In genomic region chr2:189163889-189164288, GRCh38 we compare ENCODE assay signal across 10 cellular contexts. TPM values are rescaled to one million over a fixed set of nuclear protein-coding genes. Genes with fewer than 3 reads are reported as not detected.
DNase-seq lines count a peak whose midpoint lies in the region; ATAC-seq, FAIRE-seq and TF ChIP-seq lines count a peak whose summit lies in the region.
"Had no signal": no experiment of that assay in that cellular context is flagged by ENCODE, and none has a peak within 500 bp of the region (broad histone marks: within the 10 kb centered on the region; RNA-seq: fewer than 3 reads in every experiment).

No MANE protein-coding gene starts in this region.

- no peak for FAIRE-seq in HepG2 (lab: Jason Lieb, UNC)

- H3K27me3 ChIP-seq in HepG2 (ENCODE audit: control insufficient read depth in 1 of 2, insufficient read depth in 2 of 2, low read length in 2 of 2): no peaks in the 10 kb centered on the region
- H3K27me3 ChIP-seq in thoracic aorta (replicated peaks; ENCODE audit: insufficient read depth): no peaks in the 10 kb centered on the region

- 22% methylated on average over 3 of the region's 3 CpGs for WGBS in HepG2 (ENCODE audit: low lambda C conversion rate)

- no peak for TF ChIP-seq RAD21 in HepG2 (CRISPR knock-in tag; IDR thresholded peaks at IDR 0.05)

- no peaks in the 10 kb centered on the region for H3K9me3 ChIP-seq in HepG2 (ENCODE audit: low read length)
- H3K9me3 ChIP-seq in thoracic aorta: no peaks in the 10 kb centered on the region

- H3K27ac Mint-ChIP-seq in HFFc6: peak overlapping the region; percentile 80

- ATAC-seq in HepG2: no peak
- ATAC-seq in thoracic aorta (ENCODE audit: insufficient number of reproducible peaks, low FRiP score, low read depth): no peak
- no peak for ATAC-seq in GM19328 (IDR thresholded peaks at IDR 0.05; ENCODE audit: unreplicated experiment)

- CTCF ChIA-PET in HepG2 (lab: Yijun Ruan, JAX; ENCODE audit: low intra/inter-chr PET ratio, low total read pairs): no interaction called here

- H3K36me3 Mint-ChIP-seq in HFFc6 (ENCODE audit: low read depth): peaks cover 34% of the 10 kb centered on the region

- in situ Hi-C loops in HepG2 (cut with HindIII; ENCODE audit: extremely low pct_ligation_motif_present, low pct_unique_long_range_greater_than_20kb): no loop called here

- H3K4me1 ChIP-seq in HepG2 (ENCODE audit: insufficient read depth, low read length) (0 out of 2 replicates have a peak, but pooled peaks cover 2% of the 10 kb centered on the region), thoracic aorta (ENCODE audit: control insufficient read depth in 1 of 2, low read depth in 2 of 2) (peaks cover 64 to 85% of the 10 kb centered on the region in 2 donors)

- no TSS peak for BruUV-seq in HepG2 (replicated peaks; lab: Mats Ljungman, UMichigan)

- TF ChIP-seq EP300 in HepG2 (IDR thresholded peaks at IDR 0.05; ENCODE audit: low read depth in 2 of 2, low read length in 2 of 2): no peak
- no peak for TF ChIP-seq EP300 in HepG2 (CRISPR knock-in tag; IDR thresholded peaks at IDR 0.05; ENCODE audit: borderline replicate concordance)

- H3K4me1 Mint-ChIP-seq in HFFc6 (ENCODE audit: low read depth): peaks cover 100% of the 10 kb centered on the region
- H3K4me1 Mint-ChIP-seq: central memory CD8-positive, alpha-beta T cell had no signal

- DNase-seq in HFFc6: peak; percentile 85
- peak; percentile 67 to 75 for DNase-seq in cardiac fibroblast (ENCODE audit: low read depth in 2 of 2)
- DNase-seq in HepG2 (ENCODE audit: low spot score): no peak
- no peak for DNase-seq in thoracic aorta (ENCODE audit: low spot score)
- no peak for DNase-seq in NCI-H345 treated with DMSO at 0.1 percent for 48 hours (lab: John Stamatoyannopoulos, UW; ENCODE audit: unreplicated experiment)
- DNase-seq in NCI-H1048 (lab: John Stamatoyannopoulos, UW): no peak
- no peak for DNase-seq in retina

- no peaks in the 10 kb centered on the region for H3K9me3 Mint-ChIP-seq in HFFc6
- H3K9me3 Mint-ChIP-seq: central memory CD8-positive, alpha-beta T cell had no signal

- H3K9ac ChIP-seq in HepG2 (ENCODE audit: insufficient read depth, low read depth, low read length): no peak overlapping the region

- H3K79me2 ChIP-seq in HepG2 (ENCODE audit: insufficient read depth, low read length): no peaks in the 10 kb centered on the region

- no peak for TF ChIP-seq CTCF in HFFc6 (IDR thresholded peaks at IDR 0.05)
- TF ChIP-seq CTCF in cardiac fibroblast (IDR thresholded peaks at IDR 0.05; ENCODE audit: low read depth, low read length): no peak
- TF ChIP-seq CTCF in HepG2 (CRISPR knock-in tag; IDR thresholded peaks at IDR 0.05): no peak
- no peak for TF ChIP-seq CTCF in thoracic aorta (IDR thresholded peaks at IDR 0.05)

- H3K27me3 Mint-ChIP-seq in HFFc6 (ENCODE audit: insufficient read depth): no peaks in the 10 kb centered on the region
- H3K27me3 Mint-ChIP-seq: central memory CD8-positive, alpha-beta T cell had no signal

- H3K36me3 ChIP-seq in HepG2 (replicated peaks in 1 of 2; ENCODE audit: control insufficient read depth in 1 of 2, insufficient read depth in 2 of 2, low read length in 2 of 2) (no peaks in the 10 kb centered on the region), thoracic aorta (no peaks in the 10 kb centered on the region)

- H3K4me2 ChIP-seq in HepG2 (ENCODE audit: low read depth, low read length): no peak overlapping the region

- POLR2A ChIA-PET in HepG2 (lab: Yijun Ruan, JAX): no interaction called here

- no peak overlapping the region for H3K4me3 ChIP-seq in cardiac fibroblast (replicated peaks in 1 of 2; ENCODE audit: low read depth in 2 of 2, low read length in 2 of 2)
- no peak overlapping the region for H3K4me3 ChIP-seq in HepG2 (replicated peaks in 1 of 3; ENCODE audit: insufficient read depth in 1 of 3, low read depth in 2 of 3, low read length in 3 of 3)
- H3K4me3 ChIP-seq in thoracic aorta: peak overlapping the region; percentile 4

- TF ChIP-seq POLR2A in HepG2 (IDR thresholded peaks at IDR 0.05; ENCODE audit: insufficient read depth in 1 of 2, low read depth in 2 of 2, low read length in 2 of 2): no peak

- intact Hi-C loops in HepG2 (cut with micrococcal nuclease; ENCODE audit: unreplicated experiment): no loop called here

- peak overlapping the region; percentile 61 for H3K4me3 Mint-ChIP-seq in HFFc6
- H3K4me3 Mint-ChIP-seq: central memory CD8-positive, alpha-beta T cell had no signal

- H4K20me1 ChIP-seq in HepG2 (ENCODE audit: insufficient read depth, low read length): no peaks in the 10 kb centered on the region

- peak overlapping the region; percentile 15 for H2AFZ ChIP-seq in HepG2 (ENCODE audit: low read length)

- H3K27ac ChIP-seq in HepG2 (ENCODE audit: extremely low read length, insufficient read depth, low read length) (no peak overlapping the region), thoracic aorta (peak overlapping the region; percentile 66 to 69)

TF ChIP-seq in HepG2, 621 proteins besides CTCF, POLR2A, EP300 and RAD21:
- TF ChIP-seq MAZ (IDR thresholded peaks at IDR 0.05; ENCODE audit: borderline replicate concordance, low read depth, low read length) (no peak), MAZ (CRISPR knock-in tag; IDR thresholded peaks at IDR 0.05; ENCODE audit: low read depth) (no peak), CEBPZ (IDR thresholded peaks at IDR 0.05; ENCODE audit: low read length) (no peak), NFE2 (CRISPR knock-in tag; IDR thresholded peaks at IDR 0.05) (no peak)

RNA-seq across cellular contexts. Expression of gene COL5A2, which starts 15.7 kb away (rescaled TPM):
- 100 to 1,000 TPM; 265 to 388 (median 303) TPM for total RNA-seq in HFFc6 (2021; fragmentation: NEBNext Ultra II Directional; extraction: Animal tissue kit (Norgen Biotek cat#: 25700))
- total RNA-seq in HepG2 (2016; rRNA removed; fragmentation: Illumina TruSeq; extraction: Trizol) (1.5 and 1.6 TPM in 2 replicates), thoracic aorta (100 to 1,000 TPM in 1 of 2 donors, 10 to 100 TPM in 1; 99.4 to 135 TPM)
- total RNA-seq in HepG2 (2016; cell fraction: cytosol; rRNA removed; fragmentation: Illumina TruSeq; extraction: Trizol; ENCODE audit: low read depth): 0.10 and 0.26 TPM in 2 replicates
- 1.3 and 1.7 TPM in 2 replicates for total RNA-seq in HepG2 (2016; cell fraction: insoluble cytoplasmic fraction; rRNA removed; fragmentation: Illumina TruSeq; extraction: Trizol)
- 0.38 and 0.43 TPM in 2 replicates for total RNA-seq in HepG2 (2016; cell fraction: membrane; rRNA removed; fragmentation: Illumina TruSeq; extraction: Trizol)
- total RNA-seq in HepG2 (2016; cell fraction: nucleus; rRNA removed; fragmentation: Illumina TruSeq; extraction: Trizol): 1.4 and 1.6 TPM in 2 replicates
- 0.83 and 0.90 TPM in 2 replicates for polyA plus RNA-seq in HepG2 (2011; rRNA removed)
- 0.23 and 0.27 TPM in 2 replicates for polyA plus RNA-seq in HepG2 (2011; cell fraction: cytosol; rRNA removed)
- polyA plus RNA-seq in HepG2 (2011; cell fraction: nucleus; rRNA removed): 3.2 and 3.9 TPM in 2 replicates
- 0.32 TPM in 2 replicates for polyA plus RNA-seq in HepG2 (2012)
- polyA plus RNA-seq in HepG2 (2016; cell fraction: cytosol; fragmentation: Illumina TruSeq; extraction: Trizol; ENCODE audit: low read depth): 0.07 and 0.10 TPM in 2 replicates
- 1.1 and 1.4 TPM in 2 replicates for polyA plus RNA-seq in HepG2 (2016; cell fraction: insoluble cytoplasmic fraction; fragmentation: Illumina TruSeq; extraction: Trizol; ENCODE audit: low read depth)
- polyA plus RNA-seq in HepG2 (2016; cell fraction: membrane; fragmentation: Illumina TruSeq; extraction: Trizol; ENCODE audit: low read depth): 0.24 and 0.29 TPM in 2 replicates
- polyA plus RNA-seq in HepG2 (2016; cell fraction: nucleus; fragmentation: Illumina TruSeq; extraction: Trizol; ENCODE audit: insufficient read depth, low read depth): 1.9 and 2.6 TPM in 2 replicates
- polyA minus RNA-seq in HepG2 (2011; rRNA and poly(A)+ RNA removed; ENCODE audit: low replicate concordance): 0.80 and 3.3 TPM in 2 replicates
- polyA minus RNA-seq in HepG2 (2011; cell fraction: cytosol; rRNA and poly(A)+ RNA removed): 0.20 TPM in 1 of 2 replicates, not detected in the other
- 0.75 and 1.4 TPM in 2 replicates for polyA minus RNA-seq in HepG2 (2011; cell fraction: nucleus; rRNA and poly(A)+ RNA removed)
- total RNA-seq: HT-29 had no signal

Comparison
In these comparisons a context has a peak if more than half of its experiments do, and no peak if none do; other contexts are left out.
1. DNase-seq: peak in HFFc6 (single experiment) and cardiac fibroblast (2 of 2); none in HepG2 (single experiment), thoracic aorta (single experiment), NCI-H345 treated with DMSO at 0.1 percent for 48 hours (single experiment), NCI-H1048 (single experiment) and retina (single experiment).
2. RNA of gene COL5A2, which starts 15.7 kb away (total RNA-seq): 265 to 388 TPM in HFFc6 and 99.4 to 135 TPM in thoracic aorta; 0.10 to 1.7 TPM in HepG2; every median in the first group is over 10 times any median in the second.